15 cellular contexts compared by ENCODE assay signal in the genomic region with DNA sequence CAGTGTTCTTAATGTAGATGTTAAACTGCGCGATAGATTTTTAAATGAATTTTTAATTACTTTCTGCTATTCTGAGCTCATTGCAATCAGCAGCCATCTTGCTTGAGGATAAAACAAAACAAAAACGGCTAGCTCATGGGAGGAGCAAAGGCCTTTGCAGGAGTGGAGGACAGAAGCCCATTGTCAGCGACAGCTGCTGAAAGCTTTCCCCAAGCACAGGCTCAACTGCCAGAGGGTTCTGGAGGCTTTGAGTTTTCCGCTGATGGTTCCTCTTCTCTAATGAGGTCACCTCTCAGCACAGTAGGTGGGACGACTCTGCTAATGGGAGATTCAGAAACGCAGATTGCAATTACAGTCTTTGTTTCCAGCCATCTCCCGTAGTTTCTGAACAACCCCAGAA.
DNase-seq lines count a peak whose midpoint lies in the region; FAIRE-seq and TF ChIP-seq lines count a peak whose summit lies in the region.
"Had no signal": no experiment of that assay in that cellular context is flagged by ENCODE, and none has a peak within 500 bp of the region (broad histone marks: within the 10 kb centered on the region; RNA-seq: fewer than 3 reads in every experiment).

No MANE protein-coding gene starts in this region.

- no peaks in the 10 kb centered on the region for H3K9me3 ChIP-seq in astrocyte (ENCODE audit: insufficient read depth, low read depth, low read length)
- H3K9me3 ChIP-seq: HAP-1 had no signal

- H3K4me3 ChIP-seq in astrocyte (ENCODE audit: insufficient read depth, low read depth, low read length): no peak overlapping the region
- H3K4me3 ChIP-seq: HAP-1 had no signal

- peaks cover 2% of the 10 kb centered on the region for H3K36me3 Mint-ChIP-seq in astrocyte (ENCODE audit: low read depth, unreplicated experiment)

- TF ChIP-seq CTCF in astrocyte (IDR thresholded peaks at IDR 0.05; ENCODE audit: insufficient read depth, low read depth, low read length): no peak

- no peak overlapping the region for H3K4me3 Mint-ChIP-seq in astrocyte (ENCODE audit: unreplicated experiment)
- H3K4me3 Mint-ChIP-seq: activated naive CD8-positive, alpha-beta T cell treated with anti-CD3 and anti-CD28 coated beads, Interleukin-2, amount 50 U/mL, for 24 hours had no signal

- DNase-seq in NCI-H2227 (lab: John Stamatoyannopoulos, UW; ENCODE audit: unreplicated experiment): peak; percentile 47
- DNase-seq in NCI-H2227 treated with DMSO at 0.1 percent for 48 hours (lab: John Stamatoyannopoulos, UW): no peak
- DNase-seq in astrocyte (ENCODE audit: low read depth): no peak
- DNase-seq in iPS DF 19.7 (ENCODE audit: low read depth, low spot score): peak; percentile 12
- peak in 46 of 49 donors; percentile 24 to 89 (median 68) for DNase-seq in substantia nigra (lab: John Stamatoyannopoulos, UW)
- DNase-seq in activated naive CD4-positive, alpha-beta T cell (lab: John Stamatoyannopoulos, UW): no peak
- no peak for DNase-seq in HUDEP-2 (lab: John Stamatoyannopoulos, UW; ENCODE audit: unreplicated experiment in 76 of 76)
- no peak for DNase-seq in ACHN
- DNase-seq: activated naive CD8-positive, alpha-beta T cell treated with anti-CD3 and anti-CD28 coated beads, Interleukin-2, amount 50 U/mL, for 24 hours; activated T-cell treated with anti-CD3 and anti-CD28 coated beads for 4 hours; IMR-90; NCI-H2029; SHP77 treated with DMSO at 0.1 percent for 48 hours; trophoblast cell had no signal

- peak overlapping the region; percentile 50 for H2AFZ ChIP-seq in astrocyte (ENCODE audit: low read depth, low read length)

- H4K20me1 ChIP-seq in astrocyte (ENCODE audit: insufficient read depth, low read length): no peaks in the 10 kb centered on the region

- H3K27ac ChIP-seq in astrocyte (ENCODE audit: low read depth, low read length): no peak overlapping the region
- peak overlapping the region; percentile 93 for H3K27ac ChIP-seq in substantia nigra (ENCODE audit: low read depth, low read length, poor library complexity, severe bottlenecking)

- H3K27ac Mint-ChIP-seq in astrocyte (ENCODE audit: unreplicated experiment): no peak overlapping the region
- H3K27ac Mint-ChIP-seq: activated naive CD8-positive, alpha-beta T cell treated with anti-CD3 and anti-CD28 coated beads, Interleukin-2, amount 50 U/mL, for 24 hours had no signal

- H3K9ac ChIP-seq in astrocyte (ENCODE audit: low read length): no peak overlapping the region

- H3K27me3 Mint-ChIP-seq in astrocyte (ENCODE audit: low read depth, unreplicated experiment): peaks cover 5% of the 10 kb centered on the region

- no peaks in the 10 kb centered on the region for H3K4me1 Mint-ChIP-seq in astrocyte (ENCODE audit: low read depth, unreplicated experiment)
- H3K4me1 Mint-ChIP-seq: activated naive CD8-positive, alpha-beta T cell treated with anti-CD3 and anti-CD28 coated beads, Interleukin-2, amount 50 U/mL, for 24 hours had no signal

- H3K27me3 ChIP-seq in astrocyte (ENCODE audit: insufficient read depth, low read length): no peaks in the 10 kb centered on the region

- H3K79me2 ChIP-seq in astrocyte (ENCODE audit: insufficient read depth, low read length): no peaks in the 10 kb centered on the region

- FAIRE-seq in astrocyte (lab: Jason Lieb, UNC): no peak

- no peaks in the 10 kb centered on the region for H3K36me3 ChIP-seq in astrocyte (ENCODE audit: insufficient read depth, low read length)
- H3K36me3 ChIP-seq: HAP-1 had no signal

- no peaks in the 10 kb centered on the region for H3K9me3 Mint-ChIP-seq in astrocyte (ENCODE audit: unreplicated experiment)
- H3K9me3 Mint-ChIP-seq: activated naive CD8-positive, alpha-beta T cell treated with anti-CD3 and anti-CD28 coated beads, Interleukin-2, amount 50 U/mL, for 24 hours had no signal

- in situ Hi-C loops in ACHN (cut with HindIII; ENCODE audit: low pct_ligation_motif_present, low pct_unique_long_range_greater_than_20kb, low sequenced_read_pairs): no loop called here

- no peaks in the 10 kb centered on the region for H3K4me1 ChIP-seq in astrocyte (ENCODE audit: insufficient read depth, low read length)
- H3K4me1 ChIP-seq: HAP-1 had no signal

- no peak overlapping the region for H3K4me2 ChIP-seq in astrocyte (ENCODE audit: low read length)

Comparison
In these comparisons a context has a peak if more than half of its experiments do, and no peak if none do; other contexts are left out.
1. DNase-seq: peak in NCI-H2227 (single experiment), iPS DF 19.7 (single experiment) and substantia nigra (46 of 49); none in NCI-H2227 treated with DMSO at 0.1 percent for 48 hours (single experiment), astrocyte (single experiment), activated naive CD4-positive, alpha-beta T cell (0 of 4), HUDEP-2 (0 of 76) and ACHN (single experiment).